In the genomic region with DNA sequence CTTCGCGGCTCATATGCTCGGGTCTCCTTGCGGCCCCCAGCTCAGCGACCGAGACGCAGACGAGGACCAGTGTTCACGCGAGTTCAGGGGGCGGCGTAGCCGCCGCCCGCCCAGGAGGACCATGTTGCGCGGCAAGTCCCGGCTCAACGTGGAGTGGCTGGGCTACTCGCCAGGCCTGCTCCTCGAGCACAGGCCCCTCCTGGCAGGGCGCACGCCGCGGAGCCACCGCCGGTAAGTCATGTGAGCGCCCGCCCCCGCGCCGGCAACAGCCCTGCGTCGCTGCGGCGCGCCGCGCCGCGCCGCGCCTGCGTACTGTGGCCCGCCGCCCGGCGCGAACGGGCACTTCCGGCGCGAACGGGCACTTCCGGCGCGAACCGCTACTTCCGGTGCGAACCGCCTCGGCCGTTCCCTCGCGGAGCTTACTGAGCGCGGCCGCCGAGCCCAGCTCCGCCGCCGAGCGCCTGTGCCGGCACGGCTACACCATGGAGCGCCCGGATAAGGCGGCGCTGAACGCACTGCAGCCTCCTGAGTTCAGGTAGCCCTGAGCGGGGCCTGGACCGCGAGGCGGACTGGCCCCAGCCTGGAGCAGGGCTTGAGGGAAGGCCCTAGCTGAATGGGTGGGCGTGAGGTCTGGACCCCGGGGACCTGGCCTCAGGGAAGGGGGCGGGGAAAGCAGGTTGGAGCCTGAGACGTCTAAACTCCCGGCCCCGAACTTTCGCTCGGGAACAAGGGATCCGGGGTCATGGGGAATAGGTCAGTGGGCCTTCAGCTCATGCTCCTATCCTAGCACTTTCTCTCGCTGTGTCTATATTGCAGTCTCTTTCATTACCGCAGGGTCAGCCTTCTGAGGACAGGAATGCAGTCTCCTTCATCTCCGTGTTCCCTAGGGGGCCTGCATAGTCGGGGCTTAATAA, we compare ENCODE assay signal across 8 cellular contexts. TPM values are rescaled to one million over a fixed set of nuclear protein-coding genes. Genes with fewer than 3 reads are reported as not detected.
DNase-seq lines count a peak whose midpoint lies in the region; ATAC-seq, FAIRE-seq and TF ChIP-seq lines count a peak whose summit lies in the region.

A gene with protein sequence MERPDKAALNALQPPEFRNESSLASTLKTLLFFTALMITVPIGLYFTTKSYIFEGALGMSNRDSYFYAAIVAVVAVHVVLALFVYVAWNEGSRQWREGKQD (plus strand): TSS at position 380 of the 914 bp plus-strand sequence. CDS start 103 bp downstream, at position 483.

- peaks cover 3% of the 10 kb centered on the region for H3K4me1 ChIP-seq in astrocyte (ENCODE audit: insufficient read depth, low read length)
- peaks cover 8% of the 10 kb centered on the region for H3K4me1 ChIP-seq in hepatocyte (ENCODE audit: insufficient read depth)

- H3K36me3 Mint-ChIP-seq in astrocyte (ENCODE audit: low read depth, unreplicated experiment), result no peaks in the 10 kb centered on the region

- FAIRE-seq in astrocyte (lab: Jason Lieb, UNC), result no peak

- H3K4me3 ChIP-seq in astrocyte (ENCODE audit: insufficient read depth, low read depth, low read length) (peak within 1 kb of the TSS; percentile 80), hepatocyte (peak within 1 kb of the TSS; percentile 79), retinal pigment epithelial cell (ENCODE audit: low read length) (peak within 1 kb of the TSS; percentile 78)

- H3K4me1 Mint-ChIP-seq in astrocyte (ENCODE audit: low read depth, unreplicated experiment), result peaks cover 19% of the 10 kb centered on the region

- peak within 1 kb of the TSS; percentile 85 for H3K27ac Mint-ChIP-seq in astrocyte (ENCODE audit: unreplicated experiment)

- H3K27me3 ChIP-seq in astrocyte (ENCODE audit: insufficient read depth, low read length) (no peaks in the 10 kb centered on the region), hepatocyte (no peaks in the 10 kb centered on the region)

- H3K27ac ChIP-seq in astrocyte (ENCODE audit: low read depth, low read length) (peak within 1 kb of the TSS; percentile 95), hepatocyte (peak within 1 kb of the TSS; percentile 96)

- H3K27me3 Mint-ChIP-seq in astrocyte (ENCODE audit: low read depth, unreplicated experiment), result no peaks in the 10 kb centered on the region

- peak within 1 kb of the TSS; percentile 95 for H3K4me3 Mint-ChIP-seq in astrocyte (ENCODE audit: unreplicated experiment)

- WGBS in hepatocyte (ENCODE audit: low lambda C conversion rate, missing lambda C conversion rate), result 47% methylated on average over 64 of the region's 97 CpGs

- TF ChIP-seq CTCF in astrocyte (IDR thresholded peaks at IDR 0.05; ENCODE audit: insufficient read depth, low read depth, low read length) (no peak), hepatocyte (IDR thresholded peaks at IDR 0.05; ENCODE audit: poor library complexity) (no peak), retinal pigment epithelial cell (conservative IDR thresholded peaks at IDR 0.05; ENCODE audit: low read depth, low read length) (no peak)

- H2AFZ ChIP-seq in astrocyte (ENCODE audit: low read depth, low read length) (peak within 1 kb of the TSS; percentile 86), hepatocyte (peak within 1 kb of the TSS; percentile 88)

- peak; percentile 87 for ATAC-seq in GM18502 (IDR thresholded peaks at IDR 0.05; ENCODE audit: poor library complexity, unreplicated experiment)
- peak; percentile 78 for ATAC-seq in HG02884 (IDR thresholded peaks at IDR 0.05; ENCODE audit: unreplicated experiment)

- DNase-seq in NCI-H146 treated with DMSO at 0.1 percent for 48 hours (lab: John Stamatoyannopoulos, UW; ENCODE audit: unreplicated experiment) (peak; percentile 39), T-helper 22 cell (ENCODE audit: low read depth) (peak; percentile 72), astrocyte (ENCODE audit: low read depth) (peak; percentile 74), hepatocyte (ENCODE audit: low spot score) (peak; percentile 92), retinal pigment epithelial cell (ENCODE audit: low read depth) (peak; percentile 34), OCI-M2 (lab: John Stamatoyannopoulos, UW; ENCODE audit: unreplicated experiment) (no peak)

- H3K79me2 ChIP-seq in astrocyte (ENCODE audit: insufficient read depth, low read length) (peaks cover 51% of the 10 kb centered on the region), hepatocyte (peaks cover 50% of the 10 kb centered on the region)

- H3K36me3 ChIP-seq in astrocyte (ENCODE audit: insufficient read depth, low read length), result no peaks in the 10 kb centered on the region
- H3K36me3 ChIP-seq in hepatocyte (replicated peaks; ENCODE audit: insufficient read depth, low read depth), result no peaks in the 10 kb centered on the region

- H4K20me1 ChIP-seq in astrocyte (ENCODE audit: insufficient read depth, low read length), result peaks cover 24% of the 10 kb centered on the region
- peaks cover under 1% of the 10 kb centered on the region for H4K20me1 ChIP-seq in hepatocyte (ENCODE audit: insufficient read depth, poor library complexity, severe bottlenecking)

- H3K9me2 ChIP-seq in hepatocyte (replicated peaks; ENCODE audit: insufficient read depth), result no peaks in the 10 kb centered on the region

- H3K9me3 ChIP-seq in astrocyte (ENCODE audit: insufficient read depth, low read depth, low read length) (no peaks in the 10 kb centered on the region), hepatocyte (ENCODE audit: low read depth) (no peaks in the 10 kb centered on the region)

- peak within 1 kb of the TSS; percentile 95 for H3K9ac ChIP-seq in astrocyte (ENCODE audit: low read length)

- H3K4me2 ChIP-seq in astrocyte (ENCODE audit: low read length) (peak within 1 kb of the TSS; percentile 98), hepatocyte (peak within 1 kb of the TSS; percentile 83)

- H3K9me3 Mint-ChIP-seq in astrocyte (ENCODE audit: unreplicated experiment), result no peaks in the 10 kb centered on the region

RNA-seq across cellular contexts. Expression of the gene that starts here (rescaled TPM):
- 36.7 and 41.6 TPM in 2 replicates for total RNA-seq in astrocyte
- 43.0 and 46.8 TPM in 2 replicates for total RNA-seq in hepatocyte
- 12.6 and 17.1 TPM in 2 replicates for polyA plus RNA-seq in hepatocyte
